Comparison of ENCODE assay signal across 19 cellular contexts in the genomic region with DNA sequence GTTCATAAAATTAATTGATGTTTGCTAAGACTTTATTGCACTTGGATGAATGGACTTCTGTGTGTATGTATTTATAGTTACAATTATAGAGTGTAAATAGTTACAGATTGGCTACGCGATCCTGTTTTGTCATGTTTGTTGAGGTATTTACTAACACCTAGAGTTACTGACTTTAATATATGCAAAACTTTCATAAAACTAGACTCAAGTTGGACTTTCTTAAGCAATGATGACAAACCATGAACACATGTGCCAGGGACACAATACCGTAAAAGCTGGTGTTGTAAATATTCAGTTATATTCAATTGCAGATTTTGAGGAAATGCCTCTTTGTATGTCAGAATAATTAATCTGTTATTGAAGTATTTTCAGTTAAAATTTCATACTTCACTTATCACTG.
"Had no signal": no experiment of that assay in that cellular context is flagged by ENCODE, and none has a peak within 500 bp of the region (broad histone marks: within the 10 kb centered on the region; RNA-seq: fewer than 3 reads in every experiment).

No MANE protein-coding gene starts in this region.

- ATAC-seq: esophagus mucosa; heart right ventricle; left cardiac atrium; lower lobe of right lung; psoas muscle; right lobe of liver; stimulated activated effector memory CD8-positive, alpha-beta T cell treated with anti-CD3 and anti-CD28 coated beads, Interleukin-12 subunit alpha, Interleukin-12 subunit beta, amount 100 ng/mL, for 72 hours; stimulated activated naive CD8-positive, alpha-beta T cell treated with anti-CD3 and anti-CD28 coated beads, Interleukin-15, Interleukin-2, amounts not matched to agents 100 U/mL and 50 U/mL, for 24 hours; upper lobe of right lung had no signal

- DNase-seq: effector CD8-positive, alpha-beta T cell; heart right ventricle; left cardiac atrium; left ventricle myocardium inferior; lower lobe of right lung; mesenchymal stem cell; naive B cell; psoas muscle; retina; right lobe of liver; stimulated activated CD4-positive, alpha-beta T cell treated with anti-CD3 and anti-CD28 coated beads, Interleukin-4, amount 100 ng/mL, for 1 hour; stimulated activated CD8-positive, alpha-beta memory T cell treated with anti-CD3 and anti-CD28 coated beads, Interleukin-4, amount 100 ng/mL, for 48 hours; stimulated activated naive CD8-positive, alpha-beta T cell treated with anti-CD3 and anti-CD28 coated beads, Interleukin-15, Interleukin-2, amounts not matched to agents 100 U/mL and 50 U/mL, for 24 hours; upper lobe of right lung had no signal

- H3K27ac ChIP-seq: coronary artery, heart right ventricle, left ventricle myocardium inferior, lower lobe of right lung, parathyroid adenoma, psoas muscle, right lobe of liver, upper lobe of right lung, vagina had no signal
